8 cellular contexts compared by ENCODE assay signal in genomic region chr7:75914655-75915415, GRCh38. TPM values are rescaled to one million over a fixed set of nuclear protein-coding genes. Genes with fewer than 3 reads are reported as not detected.
A peak's percentile ranks its signal among the peaks of the same experiment; 100 is the strongest.
DNase-seq lines count a peak whose midpoint lies in the region; ATAC-seq lines count a peak whose summit lies in the region.

Gene POR (plus strand): TSS chr7:75915155. CDS start chr7:75954002, 38,847 bp downstream.

- H3K9me3 Mint-ChIP-seq in memory B cell: no peaks in the 10 kb centered on the region

- peaks cover 14% of the 10 kb centered on the region for H3K4me1 Mint-ChIP-seq in memory B cell

- H3K27ac Mint-ChIP-seq in memory B cell: peak within 1 kb of the TSS; percentile 96

- CTCF ChIA-PET in activated CD8-positive, alpha-beta memory T cell treated with anti-CD3 and anti-CD28 coated beads for 36 hours (lab: Charles Lee): interaction anchor here (1.3 to 2.7 kb wide), 3 partner anchors 94 to 105 kb away, joined by 3 to 7 read pairs (median 3); no protein-coding TSS in a partner anchor

- peak within 1 kb of the TSS; percentile 88 for H3K4me3 Mint-ChIP-seq in memory B cell

- POLR2A ChIA-PET in activated CD8-positive, alpha-beta memory T cell treated with anti-CD3 and anti-CD28 coated beads for 36 hours (lab: Charles Lee): interaction anchor here (0.6 to 2.7 kb wide), 5 partner anchors 14 to 185 kb away, joined by 3 to 7 read pairs (median 5); partner anchors contain the start of genes MDH2, RHBDD2 and STYXL1

- H3K36me3 Mint-ChIP-seq in memory B cell: no peaks in the 10 kb centered on the region

- ATAC-seq in GM19468 (IDR thresholded peaks at IDR 0.05; ENCODE audit: extremely low read depth, unreplicated experiment) (peak; percentile 90), memory B cell (ENCODE audit: low read depth) (peak; percentile 95)

- no peaks in the 10 kb centered on the region for H3K27me3 Mint-ChIP-seq in memory B cell

- DNase-seq in CMK (ENCODE audit: low read depth): peak; percentile 83
- peak; percentile 41 for DNase-seq in HS-5 (ENCODE audit: low read depth)
- DNase-seq in NK-92 (lab: John Stamatoyannopoulos, UW; ENCODE audit: unreplicated experiment): peak; percentile 77
- DNase-seq in effector CD8-positive, alpha-beta T cell (lab: John Stamatoyannopoulos, UW): peak; percentile 95
- peak; percentile 99 to 100 for DNase-seq in memory B cell (ENCODE audit: low spot score in 2 of 2)
- DNase-seq in stimulated activated CD8-positive, alpha-beta memory T cell treated with anti-CD3 and anti-CD28 coated beads, Interleukin-12 subunit alpha, Interleukin-12 subunit beta, amount 100 ng/mL, for 1 hour (ENCODE audit: low read depth): peak; percentile 92

RNA-seq across cellular contexts. Expression of gene POR, which starts in this region (rescaled TPM):
- 10 to 100 TPM; 42.2 to 47.9 TPM for total RNA-seq in activated CD8-positive, alpha-beta memory T cell treated with anti-CD3 and anti-CD28 coated beads for 36 hours

Comparison
In these comparisons a context has a peak if more than half of its experiments do, and no peak if none do; other contexts are left out.
1. Peak in every context shown above with its lines: DNase-seq and ATAC-seq.
2. DNase-seq: peak in every context shown above with its lines; median percentile 100 in memory B cell; 95 in effector CD8-positive, alpha-beta T cell; 92 in stimulated activated CD8-positive, alpha-beta memory T cell treated with anti-CD3 and anti-CD28 coated beads, Interleukin-12 subunit alpha, Interleukin-12 subunit beta, amount 100 ng/mL, for 1 hour; 83 in CMK; 77 in NK-92; 41 in HS-5.